In the genomic region with DNA sequence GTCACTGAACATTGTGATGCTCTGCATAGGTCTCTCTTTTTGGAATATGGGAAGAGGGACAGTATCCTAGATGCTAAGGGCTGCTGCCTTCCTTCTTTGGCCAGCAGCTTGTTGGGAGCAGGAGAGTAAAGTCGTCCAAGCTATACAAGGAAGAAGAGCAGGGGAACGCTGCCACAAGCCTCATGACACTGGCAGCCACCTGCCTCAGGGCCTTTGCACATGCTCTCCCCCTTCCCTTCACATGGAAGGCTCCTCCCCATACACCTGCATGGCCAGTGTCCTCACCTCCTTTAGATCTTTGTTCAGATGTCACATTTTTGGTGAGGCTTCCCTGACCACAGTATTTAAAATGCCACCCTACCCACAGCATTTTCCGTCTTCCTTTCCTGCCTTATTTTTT, we compare ENCODE assay signal across 20 cellular contexts.
A peak's percentile ranks its signal among the peaks of the same experiment; 100 is the strongest.
DNase-seq lines count a peak whose midpoint lies in the region; ATAC-seq, FAIRE-seq and TF ChIP-seq lines count a peak whose summit lies in the region.
"Had no signal": no experiment of that assay in that cellular context is flagged by ENCODE, and none has a peak within 500 bp of the region (broad histone marks: within the 10 kb centered on the region; RNA-seq: fewer than 3 reads in every experiment).

No MANE protein-coding gene starts in this region.

- H3K4me1 Mint-ChIP-seq in MCF 10A (ENCODE audit: insufficient read depth, unreplicated experiment) = peaks cover 26% of the 10 kb centered on the region

- H4K91ac ChIP-seq in H1 (replicated peaks; ENCODE audit: insufficient read length, low read length) = no peak overlapping the region

- H4K8ac ChIP-seq in H1 (ENCODE audit: extremely low read depth, insufficient read depth, low read length) = no peak overlapping the region

- H3K27ac Mint-ChIP-seq in MCF 10A (ENCODE audit: low read depth, unreplicated experiment) = no peak overlapping the region
- H3K27ac Mint-ChIP-seq: CD4-positive, alpha-beta T cell; GM23338 had no signal

- ATAC-seq in activated CD4-positive, CD25-positive, alpha-beta regulatory T cell treated with anti-CD3 and anti-CD28 coated beads, Interleukin-2, amount 50 U/mL, for 24 hours = no peak
- no peak for ATAC-seq in GM19397 (IDR thresholded peaks at IDR 0.05; ENCODE audit: unreplicated experiment)
- ATAC-seq: GM23338 had no signal

- no peaks in the 10 kb centered on the region; the same call in 1 of the 2 replicates for H3K23me2 ChIP-seq in H1 (ENCODE audit: low read depth, low read length)

- H2BK120ac ChIP-seq in H1 (replicated peaks; ENCODE audit: low read depth, low read length) = no peak overlapping the region

- no peak for TF ChIP-seq RAD21 in H1 (IDR thresholded peaks at IDR 0.05 in 1 of 2, conservative IDR thresholded peaks at IDR 0.05 in 1 of 2; ENCODE audit: low read depth in 2 of 2, low read length in 2 of 2)

- H3K9me3 ChIP-seq in mammary epithelial cell (replicated peaks; ENCODE audit: insufficient read depth, low read length) = no peaks in the 10 kb centered on the region
- H3K9me3 ChIP-seq in H1 (ENCODE audit: insufficient read depth in 2 of 2, low read depth in 1 of 2, low read length in 1 of 2) = no peaks in the 10 kb centered on the region
- H3K9me3 ChIP-seq: A549, Caco-2 had no signal

- peaks cover 28% of the 10 kb centered on the region for H3K4me1 ChIP-seq in mammary epithelial cell (ENCODE audit: insufficient read depth, low read length)
- H3K4me1 ChIP-seq in H1 (replicated peaks in 1 of 4; ENCODE audit: control insufficient read depth in 3 of 4, insufficient read depth in 4 of 4, low read length in 3 of 4) = peaks cover 0 to 18% (median 8%) of the 10 kb centered on the region in 4 experiments; a peak in 6 of 7 replicates

- H3K9ac ChIP-seq in mammary epithelial cell (ENCODE audit: insufficient read depth, low read length) (no peak overlapping the region), H1 (replicated peaks in 1 of 4; ENCODE audit: extremely low read depth in 1 of 4, low read depth in 3 of 4, low read length in 3 of 4) (no peak overlapping the region)

- TF ChIP-seq CTCF in mammary epithelial cell (conservative IDR thresholded peaks at IDR 0.05 in 1 of 2, IDR thresholded peaks at IDR 0.05 in 1 of 2; ENCODE audit: extremely low read depth in 1 of 2, insufficient read depth in 1 of 2, low read depth in 1 of 2, low read length in 2 of 2) = no peak
- TF ChIP-seq CTCF in MCF 10A (IDR thresholded peaks at IDR 0.05; ENCODE audit: unreplicated experiment) = no peak
- no peak for TF ChIP-seq CTCF in H1 (IDR thresholded peaks at IDR 0.05; ENCODE audit: control extremely low read depth in 1 of 3, insufficient read depth in 1 of 3, low read depth in 1 of 3, low read length in 3 of 3)

- no peak overlapping the region for H3K14ac ChIP-seq in H1 (ENCODE audit: insufficient read length)

- in situ Hi-C loops in mammary epithelial cell (cut with MboI; ENCODE audit: low sequenced_read_pairs in 2 of 2) = no loop called here

- H3K79me2 ChIP-seq in mammary epithelial cell (ENCODE audit: insufficient read depth, low read length) = no peaks in the 10 kb centered on the region
- H3K79me2 ChIP-seq in H1 (ENCODE audit: control insufficient read depth in 1 of 2, insufficient read depth in 2 of 2, low read length in 2 of 2) = no peaks in the 10 kb centered on the region

- intact Hi-C loops in mammary epithelial cell (cut with micrococcal nuclease) (no loop called here), MCF 10A (cut with micrococcal nuclease) (loop anchor here (5.0 kb wide), 1 partner anchor 151 kb away; no protein-coding TSS in a partner anchor)

- H3K36me3 Mint-ChIP-seq in MCF 10A (ENCODE audit: insufficient read depth, unreplicated experiment) = no peaks in the 10 kb centered on the region

- 0 out of 2 replicates have a peak overlapping the region, but pooled peaks have one; percentile 5 for H2BK15ac ChIP-seq in H1 (ENCODE audit: low read length)

- H3K4me2 ChIP-seq in mammary epithelial cell (ENCODE audit: insufficient read depth, low read depth, low read length) (peak overlapping the region; percentile 18), H1 (ENCODE audit: insufficient read depth in 1 of 2, low read depth in 2 of 2, low read length in 2 of 2) (no peak overlapping the region)
- H3K4me2 ChIP-seq: GM23338 had no signal

- no peak for FAIRE-seq in H1 (lab: Jason Lieb, UNC)
- FAIRE-seq: GM12892, GM18507 had no signal

- H2BK20ac ChIP-seq in H1 (ENCODE audit: low read length) = no peak overlapping the region

- no peak overlapping the region for H2AK5ac ChIP-seq in H1 (ENCODE audit: low read depth, low read length)

- no peak overlapping the region for H3K4me3 Mint-ChIP-seq in MCF 10A (ENCODE audit: unreplicated experiment)
- H3K4me3 Mint-ChIP-seq: CD4-positive, alpha-beta T cell; GM23338 had no signal

- H3K27ac ChIP-seq in mammary epithelial cell (ENCODE audit: insufficient read depth, low read depth, low read length) = no peak overlapping the region
- H3K27ac ChIP-seq in angular gyrus (ENCODE audit: low read depth, low read length) = peak overlapping the region; percentile 37
- no peak overlapping the region for H3K27ac ChIP-seq in H1 (ENCODE audit: low read depth, low read length)
- H3K27ac ChIP-seq: 22Rv1, C4-2B, HL-60 had no signal

- H4K20me1 ChIP-seq in mammary epithelial cell (ENCODE audit: insufficient read depth, low read length) (no peaks in the 10 kb centered on the region), H1 (replicated peaks in 1 of 2; ENCODE audit: control insufficient read depth in 1 of 2, insufficient read depth in 2 of 2, low read length in 2 of 2) (peaks cover 2 to 4% of the 10 kb centered on the region in 2 experiments)

- BruUV-seq in mammary epithelial cell (replicated peaks; lab: Mats Ljungman, UMichigan) (no TSS peak), MCF 10A (replicated peaks; lab: Mats Ljungman, UMichigan) (no TSS peak)

- no peaks in the 10 kb centered on the region for H3K27me3 Mint-ChIP-seq in MCF 10A (ENCODE audit: insufficient read depth, unreplicated experiment)

- H3K56ac ChIP-seq in H1 (replicated peaks; ENCODE audit: insufficient read length, low read depth, low read length) = no peak overlapping the region

- no peak for DNase-seq in mammary epithelial cell
- DNase-seq in MCF 10A (ENCODE audit: unreplicated experiment) = no peak
- no peak for DNase-seq in H1 (ENCODE audit: low read depth in 1 of 2, low spot score in 2 of 2)
- no peak for DNase-seq in activated naive CD4-positive, alpha-beta T cell treated with anti-CD3 and anti-CD28 coated beads, Interleukin-2, amount 50 U/mL, for 16 hours
- DNase-seq: AML-193; CD4-positive, alpha-beta T cell; DMS79; GDM1; H7 had no signal

- dilution Hi-C loops in mammary epithelial cell (cut with HindIII; ENCODE audit: low sequenced_read_pairs) = no loop called here

- H3K23ac ChIP-seq in H1 (ENCODE audit: insufficient read length) = no peak overlapping the region

- TF ChIP-seq EP300 in H1 (IDR thresholded peaks at IDR 0.05; ENCODE audit: borderline replicate concordance in 1 of 2, low read depth in 2 of 2, low read length in 2 of 2) = no peak

- CTCF ChIA-PET in mammary epithelial cell (lab: Charles Lee; ENCODE audit: low non-redundant PET) = no interaction called here
- CTCF ChIA-PET in MCF 10A (lab: Yijun Ruan, JAX) = interaction anchor here (1.3 kb wide), 1 partner anchor 14 kb away, joined by 3 read pairs; no protein-coding TSS in a partner anchor
- CTCF ChIA-PET in H1 (lab: Charles Lee; ENCODE audit: partially characterized antibody) = interaction anchor here (0.5 to 7.4 kb wide), 5 partner anchors 15 to 450 kb away, joined by 3 to 35 read pairs (median 3); no protein-coding TSS in a partner anchor

- H4K5ac ChIP-seq in H1 (ENCODE audit: insufficient read length, low read depth, low read length) = no peak overlapping the region

- H2AFZ ChIP-seq in mammary epithelial cell (ENCODE audit: low read depth, low read length) (no peak overlapping the region), H1 (ENCODE audit: low read length) (no peak overlapping the region)
- H2AFZ ChIP-seq: GM23338 had no signal

- no peak overlapping the region for H3K4ac ChIP-seq in H1 (replicated peaks; ENCODE audit: insufficient read length, low read depth, low read length)

- no peaks in the 10 kb centered on the region for H3K79me1 ChIP-seq in H1 (ENCODE audit: low read depth, low read length)

- H3K36me3 ChIP-seq in mammary epithelial cell (ENCODE audit: insufficient read depth, low read length) (no peaks in the 10 kb centered on the region), H1 (ENCODE audit: control insufficient read depth in 2 of 4, insufficient read depth in 4 of 4, low read length in 3 of 4) (no peaks in the 10 kb centered on the region)

- no peak overlapping the region for H3K18ac ChIP-seq in H1 (ENCODE audit: extremely low read depth, low read length)

- TF ChIP-seq POLR2A in H1 (IDR thresholded peaks at IDR 0.05; ENCODE audit: control extremely low read depth in 1 of 2, low read depth in 2 of 2, low read length in 2 of 2) = no peak

- 63% methylated on average over 3 of the region's 3 CpGs for WGBS in mammary epithelial cell (ENCODE audit: low coverage, missing lambda C conversion rate)
- WGBS in H1 (ENCODE audit: extremely low coverage in 1 of 2, insufficient coverage in 1 of 2, insufficient read length in 1 of 2, insufficient replicate concordance in 2 of 2, low coverage in 1 of 2, low lambda C conversion rate in 2 of 2, missing lambda C conversion rate in 1 of 2), 2 experiments = 78% methylated on average over 2 of the region's 3 CpGs; no CpG with 5 or more reads in 1 of the 2 experiments

- H2BK12ac ChIP-seq in H1 (ENCODE audit: low read depth, low read length) = no peak overlapping the region

- H3K27me3 ChIP-seq in mammary epithelial cell (ENCODE audit: insufficient read depth, low read length) (peaks cover 3% of the 10 kb centered on the region), H1 (replicated peaks in 1 of 4; ENCODE audit: control insufficient read depth in 3 of 4, extremely low read depth in 1 of 4, insufficient read depth in 3 of 4, low read length in 3 of 4) (peaks cover 0 to 2% (median 0%) of the 10 kb centered on the region in 4 experiments; a peak in 2 of 7 replicates)

- no peak overlapping the region for H3K4me3 ChIP-seq in mammary epithelial cell (replicated peaks in 1 of 3; ENCODE audit: insufficient read depth in 1 of 3, low read depth in 2 of 3, low read length in 3 of 3)
- no peak overlapping the region for H3K4me3 ChIP-seq in H1 (ENCODE audit: extremely low read depth in 1 of 4, insufficient read depth in 2 of 4, low read depth in 3 of 4, low read length in 4 of 4)
- H3K4me3 ChIP-seq: A549, GM23338 had no signal

- POLR2A ChIA-PET in MCF 10A (lab: Yijun Ruan, JAX) = no interaction called here
- POLR2A ChIA-PET in H1 (lab: Charles Lee; ENCODE audit: partially characterized antibody) = no interaction called here

- no peaks in the 10 kb centered on the region for H3K9me3 Mint-ChIP-seq in MCF 10A (ENCODE audit: unreplicated experiment)
- H3K9me3 Mint-ChIP-seq: CD4-positive, alpha-beta T cell; GM23338 had no signal

- H2BK5ac ChIP-seq in H1 (ENCODE audit: low read depth, low read length) = no peak overlapping the region

TF ChIP-seq in H1, 55 proteins besides CTCF, POLR2A, EP300 and RAD21:
- no peak for TF ChIP-seq CHD1 (IDR thresholded peaks at IDR 0.05; ENCODE audit: low read depth, low read length)
- TF ChIP-seq SIX5 (IDR thresholded peaks at IDR 0.05; ENCODE audit: low read depth, low read length) = no peak
- no peak for TF ChIP-seq MAFK (IDR thresholded peaks at IDR 0.05; ENCODE audit: low read depth, low read length)
- no peak for TF ChIP-seq SRF (IDR thresholded peaks at IDR 0.05; ENCODE audit: low read depth, low read length)
TF ChIP-seq in H1: peak in this region for 0.
